Comparison of ENCODE assay signal across 8 cellular contexts in genomic region chr5:134371834-134372340, GRCh38. TPM values are rescaled to one million over a fixed set of nuclear protein-coding genes. Genes with fewer than 3 reads are reported as not detected.
DNase-seq lines count a peak whose midpoint lies in the region; ATAC-seq and TF ChIP-seq lines count a peak whose summit lies in the region.

No MANE protein-coding gene starts in this region.

- no peaks in the 10 kb centered on the region for H3K9me3 ChIP-seq in ES-I3 (ENCODE audit: control insufficient read depth, insufficient read depth, low read length)
- H3K9me3 ChIP-seq in body of pancreas = no peaks in the 10 kb centered on the region
- no peaks in the 10 kb centered on the region for H3K9me3 ChIP-seq in iPS DF 6.9 (ENCODE audit: control insufficient read depth, insufficient read depth, low read length)

- intact Hi-C loops in body of pancreas (cut with DNase I) = no loop called here

- H3K27ac ChIP-seq in body of pancreas (peak overlapping the region; percentile 99 to 100 (median 99)), iPS DF 6.9 (ENCODE audit: low read length) (no peak overlapping the region)

- no peaks in the 10 kb centered on the region for H3K27me3 ChIP-seq in body of pancreas
- H3K27me3 ChIP-seq in iPS DF 6.9 (ENCODE audit: control insufficient read depth, insufficient read depth, low read length) = no peaks in the 10 kb centered on the region

- peaks cover 6% of the 10 kb centered on the region; the same call in 1 of the 2 replicates for H3K4me1 ChIP-seq in ES-I3 (ENCODE audit: insufficient read depth, low read length)
- H3K4me1 ChIP-seq in body of pancreas = peaks cover 34% of the 10 kb centered on the region
- no peaks in the 10 kb centered on the region; the same call in 1 of the 2 replicates for H3K4me1 ChIP-seq in iPS DF 6.9 (ENCODE audit: control insufficient read depth, insufficient read depth, low read length)

- ATAC-seq in body of pancreas (peak; percentile 25), HG02981 (IDR thresholded peaks at IDR 0.05; ENCODE audit: unreplicated experiment) (no peak)

- TF ChIP-seq POLR2A in body of pancreas (IDR thresholded peaks at IDR 0.05) = peak; percentile 31 to 74 (median 53)

- DNase-seq in HUDEP-2 (lab: John Stamatoyannopoulos, UW; ENCODE audit: unreplicated experiment in 76 of 76) (peak in 62 of 76 experiments; percentile 10 to 64 (median 42)), T-helper 2 cell (peak; percentile 12 to 46 (median 15)), body of pancreas (peak; percentile 71 to 83 (median 78)), iPS DF 6.9 (ENCODE audit: low read depth, low spot score) (peak; percentile 45), renal cortical epithelial cell (ENCODE audit: low read depth) (peak; percentile 26), amniotic stem cell (lab: John Stamatoyannopoulos, UW) (no peak)

- H3K36me3 ChIP-seq in ES-I3 (ENCODE audit: insufficient read depth, low read length) = no peaks in the 10 kb centered on the region; the same call in 1 of the 2 replicates
- no peaks in the 10 kb centered on the region for H3K36me3 ChIP-seq in body of pancreas (replicated peaks in 1 of 2; ENCODE audit: insufficient read depth in 1 of 2, low read depth in 2 of 2)
- H3K36me3 ChIP-seq in iPS DF 6.9 (ENCODE audit: control insufficient read depth, insufficient read depth, low read length) = no peaks in the 10 kb centered on the region

- H3K9ac ChIP-seq in ES-I3 (ENCODE audit: low read depth, low read length) = peak overlapping the region; percentile 88

- TF ChIP-seq CTCF in body of pancreas (IDR thresholded peaks at IDR 0.05) = no peak

- 0% methylated on average over 27 to 29 of the region's 29 CpGs for WGBS in body of pancreas, 2 donors
- no CpG with 5 or more reads among the region's 29 CpGs for WGBS in iPS DF 6.9 (ENCODE audit: insufficient coverage, insufficient read length)

- H3K4me3 ChIP-seq in body of pancreas (peak overlapping the region; percentile 68), iPS DF 6.9 (ENCODE audit: low read length) (peak overlapping the region; percentile 95)

RNA-seq across cellular contexts. Expression of gene UBE2B, which starts 0.5 kb away (rescaled TPM):
- total RNA-seq in body of pancreas (10 to 100 TPM; 31.6 to 36.1 TPM), renal cortical epithelial cell (33.2 and 50.5 TPM in 2 replicates)

RNA-seq across cellular contexts. Expression of gene CDKL3, which starts 4.9 kb away (rescaled TPM):
- total RNA-seq in body of pancreas (1 to 10 TPM in 1 of 2 donors, not detected in 1; 1.0 TPM), renal cortical epithelial cell (1.4 and 1.9 TPM in 2 replicates)

RNA-seq across cellular contexts. Expression of gene CDKN2AIPNL, which starts 39.8 kb away (rescaled TPM):
- 10 to 100 TPM in 1 of 2 donors, 1 to 10 TPM in 1; 3.0 to 14.5 TPM for total RNA-seq in body of pancreas
- 13.1 and 33.2 TPM in 2 replicates for total RNA-seq in renal cortical epithelial cell
